13 cellular contexts compared by ENCODE assay signal in genomic region chr10:102799691-102800435, GRCh38. TPM values are rescaled to one million over a fixed set of nuclear protein-coding genes. Genes with fewer than 3 reads are reported as not detected.
DNase-seq lines count a peak whose midpoint lies in the region; ATAC-seq and TF ChIP-seq lines count a peak whose summit lies in the region.
"Had no signal": no experiment of that assay in that cellular context is flagged by ENCODE, and none has a peak within 500 bp of the region (broad histone marks: within the 10 kb centered on the region; RNA-seq: fewer than 3 reads in every experiment).

No MANE protein-coding gene starts in this region.

- POLR2A ChIA-PET in activated CD8-positive, alpha-beta T cell treated with anti-CD3 and anti-CD28 coated beads for 36 hours (lab: Charles Lee): no interaction called here

- no peaks in the 10 kb centered on the region for H3K27me3 ChIP-seq in duodenal mucosa (ENCODE audit: control insufficient read depth in 1 of 2, insufficient read depth in 2 of 2, low read length in 2 of 2)
- H3K27me3 ChIP-seq in suprapubic skin: no peaks in the 10 kb centered on the region
- H3K27me3 ChIP-seq: colonic mucosa had no signal

- DNase-seq in activated CD8-positive, alpha-beta T cell treated with anti-CD3 and anti-CD28 coated beads for 36 hours: no peak
- DNase-seq in mesothelial cell of epicardium (ENCODE audit: low spot score in 2 of 2, unreplicated experiment in 2 of 2) (no peak), suprapubic skin (ENCODE audit: low spot score in 2 of 2) (no peak), cerebellar cortex (ENCODE audit: low spot score) (no peak), NCI-H1048 (lab: John Stamatoyannopoulos, UW) (no peak)
- DNase-seq: colonic mucosa; glutamatergic neuron; NK-92 treated with Interleukin-12 subunit alpha and Interleukin-12 subunit beta, amount 100 ng/mL, for 24 hours had no signal

- peaks cover 26% of the 10 kb centered on the region for H3K36me3 Mint-ChIP-seq in activated CD8-positive, alpha-beta T cell treated with anti-CD3 and anti-CD28 coated beads for 36 hours (ENCODE audit: low read depth)
- H3K36me3 Mint-ChIP-seq in mesothelial cell of epicardium: peaks cover 27% of the 10 kb centered on the region

- peaks cover 3% of the 10 kb centered on the region for H3K9me3 Mint-ChIP-seq in activated CD8-positive, alpha-beta T cell treated with anti-CD3 and anti-CD28 coated beads for 36 hours
- H3K9me3 Mint-ChIP-seq in mesothelial cell of epicardium: peaks cover 5% of the 10 kb centered on the region

- intact Hi-C loops in activated CD8-positive, alpha-beta T cell treated with anti-CD3 and anti-CD28 coated beads for 36 hours (cut with micrococcal nuclease): no loop called here

- ATAC-seq in activated CD8-positive, alpha-beta T cell treated with anti-CD3 and anti-CD28 coated beads for 36 hours: no peak
- ATAC-seq in HG03108 (IDR thresholded peaks at IDR 0.05; ENCODE audit: unreplicated experiment): no peak
- ATAC-seq in GM18520 (IDR thresholded peaks at IDR 0.05; ENCODE audit: unreplicated experiment): no peak

- peak overlapping the region; percentile 5 for H3K27ac ChIP-seq in duodenal mucosa (ENCODE audit: low read depth, low read length)
- peak overlapping the region; percentile 72 for H3K27ac ChIP-seq in suprapubic skin

- peak overlapping the region; percentile 20 for H3K27ac Mint-ChIP-seq in activated CD8-positive, alpha-beta T cell treated with anti-CD3 and anti-CD28 coated beads for 36 hours
- H3K27ac Mint-ChIP-seq in mesothelial cell of epicardium: peak overlapping the region; percentile 91

- no peak overlapping the region for H3K4me3 Mint-ChIP-seq in activated CD8-positive, alpha-beta T cell treated with anti-CD3 and anti-CD28 coated beads for 36 hours
- no peak overlapping the region for H3K4me3 Mint-ChIP-seq in mesothelial cell of epicardium

- no peaks in the 10 kb centered on the region for H3K9me3 ChIP-seq in duodenal mucosa (ENCODE audit: control insufficient read depth in 1 of 2, low read length in 2 of 2)
- H3K9me3 ChIP-seq in suprapubic skin: no peaks in the 10 kb centered on the region
- H3K9me3 ChIP-seq: colonic mucosa had no signal

- no peak for TF ChIP-seq POLR2A in suprapubic skin (IDR thresholded peaks at IDR 0.05)

- H3K9ac ChIP-seq in duodenal mucosa (ENCODE audit: low read depth in 1 of 2, low read length in 2 of 2): no peak overlapping the region

- peaks cover 58% of the 10 kb centered on the region for H3K4me1 Mint-ChIP-seq in activated CD8-positive, alpha-beta T cell treated with anti-CD3 and anti-CD28 coated beads for 36 hours (ENCODE audit: low read depth)
- peaks cover 65% of the 10 kb centered on the region for H3K4me1 Mint-ChIP-seq in mesothelial cell of epicardium

- TF ChIP-seq CTCF in activated CD8-positive, alpha-beta T cell treated with anti-CD3 and anti-CD28 coated beads for 36 hours (IDR thresholded peaks at IDR 0.05): no peak
- TF ChIP-seq CTCF in mesothelial cell of epicardium (IDR thresholded peaks at IDR 0.05; ENCODE audit: unreplicated experiment): no peak
- TF ChIP-seq CTCF in suprapubic skin (IDR thresholded peaks at IDR 0.05): no peak

- no peaks in the 10 kb centered on the region for H3K27me3 Mint-ChIP-seq in activated CD8-positive, alpha-beta T cell treated with anti-CD3 and anti-CD28 coated beads for 36 hours
- no peaks in the 10 kb centered on the region for H3K27me3 Mint-ChIP-seq in mesothelial cell of epicardium (ENCODE audit: low read depth)

- WGBS in suprapubic skin: 53% methylated on average over 8 of the region's 8 CpGs

- no peak for TF ChIP-seq EP300 in suprapubic skin (IDR thresholded peaks at IDR 0.05)

- CTCF ChIA-PET in activated CD8-positive, alpha-beta T cell treated with anti-CD3 and anti-CD28 coated beads for 36 hours (lab: Charles Lee): no interaction called here

- H3K4me1 ChIP-seq in duodenal mucosa (ENCODE audit: control insufficient read depth in 1 of 2, insufficient read depth in 2 of 2, low read length in 2 of 2) (peaks cover 33 to 39% of the 10 kb centered on the region in 2 donors), suprapubic skin (peaks cover 83% of the 10 kb centered on the region)

- H3K36me3 ChIP-seq in duodenal mucosa (ENCODE audit: control insufficient read depth in 1 of 2, insufficient read depth in 2 of 2, low read length in 2 of 2) (peaks cover 18 to 37% of the 10 kb centered on the region in 2 donors), suprapubic skin (peaks cover 24% of the 10 kb centered on the region)

- H3K4me3 ChIP-seq in duodenal mucosa (ENCODE audit: low read depth in 1 of 2, low read length in 2 of 2) (no peak overlapping the region), suprapubic skin (no peak overlapping the region)
- H3K4me3 ChIP-seq: colonic mucosa had no signal

RNA-seq across cellular contexts. Expression of gene CYP17A1, which starts 37.4 kb away (rescaled TPM):
- not detected for total RNA-seq in activated CD8-positive, alpha-beta T cell treated with anti-CD3 and anti-CD28 coated beads for 36 hours
- total RNA-seq in mesothelial cell of epicardium: 0.54 to 1.1 TPM (median 0.81 TPM) in 3 replicates
- total RNA-seq in suprapubic skin: not detected
- total RNA-seq: subcutaneous adipose tissue; T-helper 2 cell treated with Interferon-gamma antibody and Interleukin-4, amounts not matched to agents 100 ng/mL and 5 ng/mL, for 36 hours had no signal

RNA-seq across cellular contexts. Expression of gene BORCS7, which starts 54.2 kb away (rescaled TPM):
- 1 to 10 TPM; 6.4 to 6.8 TPM for total RNA-seq in activated CD8-positive, alpha-beta T cell treated with anti-CD3 and anti-CD28 coated beads for 36 hours
- total RNA-seq in mesothelial cell of epicardium (17.3 to 19.9 TPM (median 19.0 TPM) in 3 replicates), suprapubic skin (10 to 100 TPM; 20.7 to 27.2 (median 25.4) TPM)

RNA-seq across cellular contexts. Expression of gene WBP1L, which starts 56.1 kb away (rescaled TPM):
- 10 to 100 TPM; 11.4 to 12.7 TPM for total RNA-seq in activated CD8-positive, alpha-beta T cell treated with anti-CD3 and anti-CD28 coated beads for 36 hours
- total RNA-seq in mesothelial cell of epicardium: 56.3 to 56.7 TPM (median 56.3 TPM) in 3 replicates
- 100 to 1,000 TPM; 103 to 166 (median 125) TPM for total RNA-seq in suprapubic skin
